Comparison of ENCODE assay signal across 10 cellular contexts in genomic region chr11:118214210-118214914, GRCh38. TPM values are rescaled to one million over a fixed set of nuclear protein-coding genes. Genes with fewer than 3 reads are reported as not detected.
DNase-seq lines count a peak whose midpoint lies in the region; ATAC-seq, FAIRE-seq and TF ChIP-seq lines count a peak whose summit lies in the region.
"Had no signal": no experiment of that assay in that cellular context is flagged by ENCODE, and none has a peak within 500 bp of the region (broad histone marks: within the 10 kb centered on the region; RNA-seq: fewer than 3 reads in every experiment).

No MANE protein-coding gene starts in this region.

- no peak for ATAC-seq in effector memory CD8-positive, alpha-beta T cell (replicated peaks)
- ATAC-seq: A549 had no signal

- peaks cover 4% of the 10 kb centered on the region for H3K9me3 Mint-ChIP-seq in activated CD4-positive, alpha-beta T cell treated with anti-CD3 and anti-CD28 coated beads, Interleukin-2, amount 10 ng/mL, durations not matched to agents 24 days and 14 days
- H3K9me3 Mint-ChIP-seq in effector memory CD8-positive, alpha-beta T cell: no peaks in the 10 kb centered on the region

- H3K27ac Mint-ChIP-seq in activated CD4-positive, alpha-beta T cell treated with anti-CD3 and anti-CD28 coated beads, Interleukin-2, amount 10 ng/mL, durations not matched to agents 24 days and 14 days: peak overlapping the region; percentile 100
- H3K27ac Mint-ChIP-seq in effector memory CD8-positive, alpha-beta T cell: peak overlapping the region; percentile 87 to 94

- H3K27me3 Mint-ChIP-seq in activated CD4-positive, alpha-beta T cell treated with anti-CD3 and anti-CD28 coated beads, Interleukin-2, amount 10 ng/mL, durations not matched to agents 24 days and 14 days: no peaks in the 10 kb centered on the region
- H3K27me3 Mint-ChIP-seq in effector memory CD8-positive, alpha-beta T cell: no peaks in the 10 kb centered on the region

- no peak overlapping the region for H2AFZ ChIP-seq in OCI-LY1 (ENCODE audit: low read length)

- H3K36me3 Mint-ChIP-seq in activated CD4-positive, alpha-beta T cell treated with anti-CD3 and anti-CD28 coated beads, Interleukin-2, amount 10 ng/mL, durations not matched to agents 24 days and 14 days (ENCODE audit: low read depth): peaks cover 66% of the 10 kb centered on the region
- H3K36me3 Mint-ChIP-seq in effector memory CD8-positive, alpha-beta T cell (ENCODE audit: insufficient read depth): peaks cover 52% of the 10 kb centered on the region

- no peak overlapping the region; the same call in 1 of the 2 replicates for H3K9ac ChIP-seq in OCI-LY1 (ENCODE audit: low read length)

- no peaks in the 10 kb centered on the region for H3K9me2 ChIP-seq in OCI-LY1 (ENCODE audit: low read depth, low read length)

- H3K4me1 Mint-ChIP-seq in activated CD4-positive, alpha-beta T cell treated with anti-CD3 and anti-CD28 coated beads, Interleukin-2, amount 10 ng/mL, durations not matched to agents 24 days and 14 days: peaks cover 77% of the 10 kb centered on the region
- H3K4me1 Mint-ChIP-seq in effector memory CD8-positive, alpha-beta T cell (ENCODE audit: low read depth in 2 of 2): peaks cover 55 to 65% of the 10 kb centered on the region in 2 donors

- 47 to 57% (median 48%) methylated on average over 6 of the region's 6 CpGs for WGBS in small intestine, 3 donors
- WGBS in esophagus muscularis mucosa: 65% methylated on average over 6 of the region's 6 CpGs

- no peak overlapping the region for H3K4me3 ChIP-seq in OCI-LY1 (ENCODE audit: low read depth, low read length, poor library complexity, severe bottlenecking)
- no peak overlapping the region for H3K4me3 ChIP-seq in small intestine (ENCODE audit: low read depth in 1 of 2, low read length in 2 of 2)
- H3K4me3 ChIP-seq in esophagus muscularis mucosa: no peak overlapping the region
- H3K4me3 ChIP-seq in uterus: no peak overlapping the region
- H3K4me3 ChIP-seq: A549 had no signal

- no peaks in the 10 kb centered on the region for H4K20me1 ChIP-seq in OCI-LY1 (ENCODE audit: insufficient read depth, low read length)

- H3K4me2 ChIP-seq in OCI-LY1 (ENCODE audit: low read length): peak overlapping the region; percentile 28; the same call in 1 of the 2 replicates
- H3K4me2 ChIP-seq: A549 had no signal

- no peaks in the 10 kb centered on the region for H3K27me3 ChIP-seq in OCI-LY1 (ENCODE audit: insufficient read depth, low read length)
- no peaks in the 10 kb centered on the region for H3K27me3 ChIP-seq in small intestine (ENCODE audit: control insufficient read depth in 2 of 2, insufficient read depth in 2 of 2, low read length in 2 of 2)
- H3K27me3 ChIP-seq in esophagus muscularis mucosa: peaks cover 0 to 51% (median 0%) of the 10 kb centered on the region in 4 donors
- no peaks in the 10 kb centered on the region for H3K27me3 ChIP-seq in uterus

- H3K36me3 ChIP-seq in OCI-LY1 (ENCODE audit: insufficient read depth, low read length) (peaks cover 3% of the 10 kb centered on the region; the same call in 1 of the 2 replicates), small intestine (ENCODE audit: control insufficient read depth in 2 of 2, insufficient read depth in 2 of 2, low read length in 2 of 2) (no peaks in the 10 kb centered on the region), esophagus muscularis mucosa (no peaks in the 10 kb centered on the region), uterus (no peaks in the 10 kb centered on the region)

- peak; percentile 58 for DNase-seq in activated CD4-positive, alpha-beta T cell treated with anti-CD3 and anti-CD28 coated beads, Interleukin-2, amount 10 ng/mL, durations not matched to agents 24 days and 14 days
- no peak for DNase-seq in activated CD4-positive, alpha-beta T cell treated with anti-CD3 and anti-CD28 coated beads, Interleukin-2, amount 50 U/mL, for 4 hours
- no peak for DNase-seq in effector memory CD8-positive, alpha-beta T cell
- DNase-seq in small intestine: no peak
- DNase-seq in NCI-H82 (lab: John Stamatoyannopoulos, UW): no peak
- DNase-seq in esophagus muscularis mucosa (ENCODE audit: extremely low spot score): no peak
- no peak for DNase-seq in uterus
- DNase-seq: SHP77 treated with DMSO at 0.1 percent for 48 hours had no signal

- H3K4me3 Mint-ChIP-seq in activated CD4-positive, alpha-beta T cell treated with anti-CD3 and anti-CD28 coated beads, Interleukin-2, amount 10 ng/mL, durations not matched to agents 24 days and 14 days: peak overlapping the region; percentile 86
- peak overlapping the region; percentile 76 to 88 for H3K4me3 Mint-ChIP-seq in effector memory CD8-positive, alpha-beta T cell

- TF ChIP-seq POLR2A in esophagus muscularis mucosa (IDR thresholded peaks at IDR 0.05; ENCODE audit: low read depth) (no peak), uterus (IDR thresholded peaks at IDR 0.05) (no peak)

- TF ChIP-seq CTCF in OCI-LY1 (IDR thresholded peaks at IDR 0.05; ENCODE audit: low read length) (no peak), esophagus muscularis mucosa (IDR thresholded peaks at IDR 0.05) (no peak), uterus (IDR thresholded peaks at IDR 0.05) (no peak)

- intact Hi-C loops in activated CD4-positive, alpha-beta T cell treated with anti-CD3 and anti-CD28 coated beads, Interleukin-2, amount 10 ng/mL, durations not matched to agents 24 days and 14 days (cut with micrococcal nuclease): no loop called here
- intact Hi-C loops in esophagus muscularis mucosa (cut with DNase I): no loop called here
- intact Hi-C loops in uterus (cut with DNase I; ENCODE audit: low total_unique reads): no loop called here

- H3K27ac ChIP-seq in OCI-LY1 (ENCODE audit: low read depth, low read length, poor library complexity, severe bottlenecking): peak overlapping the region; percentile 63
- H3K27ac ChIP-seq in small intestine (ENCODE audit: low read depth in 1 of 2, low read length in 1 of 2): peak overlapping the region; percentile 63 to 74
- H3K27ac ChIP-seq in esophagus muscularis mucosa (replicated peaks in 1 of 4): no peak overlapping the region
- no peak overlapping the region for H3K27ac ChIP-seq in uterus
- H3K27ac ChIP-seq: A549 had no signal

- H3F3A ChIP-seq in OCI-LY1 (ENCODE audit: insufficient read depth, low read length): no peaks in the 10 kb centered on the region

- no peak for TF ChIP-seq EP300 in esophagus muscularis mucosa (IDR thresholded peaks at IDR 0.05)

- no peaks in the 10 kb centered on the region for H3K79me2 ChIP-seq in OCI-LY1 (ENCODE audit: insufficient read depth, low read length)

- no peaks in the 10 kb centered on the region for H3K9me3 ChIP-seq in OCI-LY1 (ENCODE audit: low read length)
- no peaks in the 10 kb centered on the region for H3K9me3 ChIP-seq in small intestine (ENCODE audit: control insufficient read depth, low read depth)
- H3K9me3 ChIP-seq in esophagus muscularis mucosa: no peaks in the 10 kb centered on the region
- H3K9me3 ChIP-seq in uterus: no peaks in the 10 kb centered on the region
- H3K9me3 ChIP-seq: A549 had no signal

- no peak for FAIRE-seq in small intestine (lab: Jason Lieb, UNC)
- FAIRE-seq: A549 had no signal

- H3K4me1 ChIP-seq in OCI-LY1 (ENCODE audit: insufficient read depth, low read length, severe bottlenecking) (peaks cover 47% of the 10 kb centered on the region), small intestine (ENCODE audit: control insufficient read depth in 2 of 2, insufficient read depth in 1 of 2, low read depth in 1 of 2, low read length in 1 of 2) (peaks cover 8 to 16% of the 10 kb centered on the region in 2 donors), esophagus muscularis mucosa (peaks cover 0 to 9% (median 2%) of the 10 kb centered on the region in 4 donors), uterus (no peaks in the 10 kb centered on the region)
- H3K4me1 ChIP-seq: A549 had no signal

RNA-seq across cellular contexts. Expression of gene JAML, which starts 10.4 kb away (rescaled TPM):
- 303 and 318 TPM in 2 replicates for total RNA-seq in activated CD4-positive, alpha-beta T cell treated with anti-CD3 and anti-CD28 coated beads, Interleukin-2, amount 10 ng/mL, durations not matched to agents 24 days and 14 days
- 10 to 100 TPM in 1 of 3 donors, 1 to 10 TPM in 2; 4.2 to 21.6 (median 5.0) TPM for polyA plus RNA-seq in small intestine
- total RNA-seq in esophagus muscularis mucosa (1 to 10 TPM in 3 of 4 donors, under 1 TPM in 1; 0.92 to 8.9 (median 1.2) TPM), uterus (1 to 10 TPM; 1.2 to 9.1 (median 5.6) TPM)
- polyA plus RNA-seq: A549 had no signal

RNA-seq across cellular contexts. Expression of gene MPZL3, which starts 37.8 kb away (rescaled TPM):
- 64.6 and 65.4 TPM in 2 replicates for total RNA-seq in activated CD4-positive, alpha-beta T cell treated with anti-CD3 and anti-CD28 coated beads, Interleukin-2, amount 10 ng/mL, durations not matched to agents 24 days and 14 days
- 1 to 10 TPM; 3.0 to 4.0 (median 3.9) TPM for polyA plus RNA-seq in small intestine
- under 1 TPM; 0.42 to 0.52 (median 0.48) TPM for total RNA-seq in esophagus muscularis mucosa
- total RNA-seq in uterus: 1 to 10 TPM in 3 of 4 donors, under 1 TPM in 1; 0.26 to 8.3 (median 3.3) TPM

RNA-seq across cellular contexts. Expression of gene SCN2B, which starts 37.9 kb away (rescaled TPM):
- total RNA-seq in activated CD4-positive, alpha-beta T cell treated with anti-CD3 and anti-CD28 coated beads, Interleukin-2, amount 10 ng/mL, durations not matched to agents 24 days and 14 days: 0.02 and 0.05 TPM in 2 replicates
- polyA plus RNA-seq in small intestine: 1 to 10 TPM in 1 of 3 donors, under 1 TPM in 1, not detected in 1; under 0.01 to 2.3 TPM
- total RNA-seq in esophagus muscularis mucosa: 1 to 10 TPM in 1 of 4 donors, under 1 TPM in 3; 0.42 to 1.2 (median 0.67) TPM
- total RNA-seq in uterus: 1 to 10 TPM in 1 of 4 donors, under 1 TPM in 1, not detected in 2; 0.37 to 9.3 TPM
- polyA plus RNA-seq: A549 had no signal

RNA-seq across cellular contexts. Expression of gene MPZL2, which starts 49.7 kb away (rescaled TPM):
- total RNA-seq in activated CD4-positive, alpha-beta T cell treated with anti-CD3 and anti-CD28 coated beads, Interleukin-2, amount 10 ng/mL, durations not matched to agents 24 days and 14 days: 18.5 and 19.3 TPM in 2 replicates
- polyA plus RNA-seq in small intestine: 10 to 100 TPM in 1 of 3 donors, 1 to 10 TPM in 2; 1.6 to 27.5 (median 3.1) TPM
- total RNA-seq in esophagus muscularis mucosa (10 to 100 TPM in 3 of 4 donors, 1 to 10 TPM in 1; 6.6 to 31.6 (median 13.9) TPM), uterus (100 to 1,000 TPM in 1 of 4 donors, 10 to 100 TPM in 3; 40.9 to 191 (median 73.9) TPM)

Comparison
In these comparisons a context has a peak if more than half of its experiments do, and no peak if none do; other contexts are left out.
1. H3K27ac ChIP-seq: peak in OCI-LY1 (single experiment) and small intestine (2 of 2); none in esophagus muscularis mucosa (0 of 4) and uterus (0 of 2).
2. RNA of gene JAML, which starts 10.4 kb away (total RNA-seq): 303 to 318 TPM in activated CD4-positive, alpha-beta T cell treated with anti-CD3 and anti-CD28 coated beads, Interleukin-2, amount 10 ng/mL, durations not matched to agents 24 days and 14 days; 1.2 to 9.1 TPM in uterus and 0.92 to 8.9 TPM in esophagus muscularis mucosa; every median in the first group is over 10 times any median in the second.